ENCODE assay signal across 22 cellular contexts in the genomic region with DNA sequence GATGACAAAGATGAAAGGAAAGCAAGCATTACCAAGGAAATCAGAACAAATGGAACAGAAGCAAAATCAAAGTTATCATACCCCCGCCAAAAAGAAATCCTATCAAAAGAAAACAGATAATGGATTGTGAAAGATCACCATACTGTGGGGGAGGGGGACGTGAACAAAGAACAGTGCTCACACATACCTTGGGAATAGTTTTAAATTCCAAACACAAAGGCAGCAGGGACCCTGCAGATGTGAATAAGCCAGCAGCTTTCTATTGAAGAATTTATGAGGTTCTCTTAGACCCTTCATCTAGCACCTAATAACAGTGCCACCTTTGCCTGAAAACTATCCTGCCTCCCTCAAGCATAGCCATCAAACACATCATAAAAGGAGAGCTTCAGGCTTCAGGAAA.
DNase-seq lines count a peak whose midpoint lies in the region; ATAC-seq and TF ChIP-seq lines count a peak whose summit lies in the region.
"Had no signal": no experiment of that assay in that cellular context is flagged by ENCODE, and none has a peak within 500 bp of the region (broad histone marks: within the 10 kb centered on the region; RNA-seq: fewer than 3 reads in every experiment).

No MANE protein-coding gene starts in this region.

- ATAC-seq in GM21825 (IDR thresholded peaks at IDR 0.05; ENCODE audit: unreplicated experiment) (no peak), GM19463 (IDR thresholded peaks at IDR 0.05; ENCODE audit: unreplicated experiment) (no peak)
- ATAC-seq: heart left ventricle, lower lobe of right lung had no signal

- H3K23ac ChIP-seq in neuronal stem cell (ENCODE audit: low read depth, low read length, poor library complexity): no peak overlapping the region

- H3K4ac ChIP-seq in neuronal stem cell (ENCODE audit: low read length): no peak overlapping the region

- H3K14ac ChIP-seq in neuronal stem cell (ENCODE audit: low read length): no peak overlapping the region

- H3K27me3 Mint-ChIP-seq in brain: no peaks in the 10 kb centered on the region

- peak overlapping the region; percentile 13 for H3K4me2 ChIP-seq in neuronal stem cell (ENCODE audit: insufficient read depth, low read length, poor library complexity, severe bottlenecking)

- no peak overlapping the region for H4K8ac ChIP-seq in neuronal stem cell (ENCODE audit: low read depth, low read length)

- H3K9me3 ChIP-seq in neuronal stem cell (replicated peaks in 1 of 2; ENCODE audit: control insufficient read depth in 2 of 2, insufficient read depth in 1 of 2, low read depth in 1 of 2, low read length in 2 of 2): peaks cover 0 to 49% of the 10 kb centered on the region in 2 donors
- H3K9me3 ChIP-seq: SJCRH30 had no signal

- H3K27ac Mint-ChIP-seq in brain: peak overlapping the region in 4 of 5 experiments; percentile 72 to 91 (median 85)
- H3K27ac Mint-ChIP-seq: activated CD4-positive, alpha-beta T cell treated with anti-CD3 and anti-CD28 coated beads, Interleukin-2, amount 10 ng/mL, durations not matched to agents 24 days and 14 days; activated T-helper 1 cell treated with anti-CD3 and anti-CD28 coated beads, Interleukin-12 subunit alpha, Interleukin-12 subunit beta, Interleukin-2, Interleukin-4 antibody, amounts not matched to agents 30 ng/mL and 10 ng/mL and 1 ng/mL, durations not matched to agents 14 hours and 24 hours and 36 hours had no signal

- H3K4me1 ChIP-seq in neuronal stem cell (ENCODE audit: control insufficient read depth in 2 of 2, insufficient read depth in 1 of 2, low read depth in 1 of 2, low read length in 2 of 2): peaks cover 14 to 28% of the 10 kb centered on the region in 2 donors
- H3K4me1 ChIP-seq: heart left ventricle, lower lobe of right lung had no signal

- no peak overlapping the region for H3K9ac ChIP-seq in neuronal stem cell (ENCODE audit: low read depth, low read length, poor library complexity)
- H3K9ac ChIP-seq: BLaER1 treated with 17β-estradiol and CSF1 and Interleukin-3, amounts not matched to agents 10 nM and 100 nM had no signal

- peak overlapping the region; percentile 26 for H2AFZ ChIP-seq in neuronal stem cell (ENCODE audit: low read length)

- H3K27me3 ChIP-seq in H7 (ENCODE audit: control insufficient read depth, insufficient read depth, low read length) (no peaks in the 10 kb centered on the region), neuronal stem cell (ENCODE audit: control insufficient read depth in 3 of 3, insufficient read depth in 3 of 3, low read depth in 1 of 3, low read length in 3 of 3) (no peaks in the 10 kb centered on the region)
- H3K27me3 ChIP-seq: BLaER1 treated with 17β-estradiol and CSF1 and Interleukin-3, amounts not matched to agents 10 nM and 100 nM; heart left ventricle; SJCRH30 had no signal

- H3K9me3 Mint-ChIP-seq in brain: peaks cover 21 to 42% (median 28%) of the 10 kb centered on the region in 5 experiments

- no peak overlapping the region for H4K91ac ChIP-seq in neuronal stem cell (ENCODE audit: low read depth, low read length, poor library complexity)

- peaks cover 49% of the 10 kb centered on the region for H3K4me1 Mint-ChIP-seq in brain

- H2BK120ac ChIP-seq in neuronal stem cell (ENCODE audit: low read depth, low read length): no peak overlapping the region

- no peak overlapping the region for H2BK15ac ChIP-seq in neuronal stem cell (ENCODE audit: low read length)

- H3K4me3 Mint-ChIP-seq in brain: peak overlapping the region in 4 of 5 experiments; percentile 0 to 60 (median 40)
- H3K4me3 Mint-ChIP-seq: activated CD4-positive, alpha-beta T cell treated with anti-CD3 and anti-CD28 coated beads, Interleukin-2, amount 10 ng/mL, durations not matched to agents 24 days and 14 days; activated T-helper 1 cell treated with anti-CD3 and anti-CD28 coated beads, Interleukin-12 subunit alpha, Interleukin-12 subunit beta, Interleukin-2, Interleukin-4 antibody, amounts not matched to agents 30 ng/mL and 10 ng/mL and 1 ng/mL, durations not matched to agents 14 hours and 24 hours and 36 hours had no signal

- no CpG with 5 or more reads among the region's 2 CpGs for WGBS in neuronal stem cell (ENCODE audit: extremely low coverage in 2 of 2, insufficient read length in 2 of 2, insufficient replicate concordance in 1 of 2), 2 donors

- H2AK5ac ChIP-seq in neuronal stem cell (ENCODE audit: low read depth, low read length): no peak overlapping the region

- H3K27ac ChIP-seq in neuronal stem cell (replicated peaks; ENCODE audit: low read length): peak overlapping the region; percentile 76
- H3K27ac ChIP-seq: BLaER1 treated with 17β-estradiol and CSF1 and Interleukin-3, amounts not matched to agents 10 nM and 100 nM; heart left ventricle; lower lobe of right lung; SJCRH30 had no signal

- peak; percentile 32 for DNase-seq in H7
- peak; percentile 46 for DNase-seq in iPS-NIHi7 (ENCODE audit: extremely low spot score)
- DNase-seq in neuronal stem cell (ENCODE audit: low spot score): no peak
- no peak for DNase-seq in hippocampal formation (lab: John Stamatoyannopoulos, UW)
- DNase-seq: activated CD4-positive, alpha-beta T cell treated with anti-CD3 and anti-CD28 coated beads, Interleukin-2, amount 10 ng/mL, durations not matched to agents 24 days and 14 days; activated naive CD4-positive, alpha-beta T cell treated with anti-CD3 and anti-CD28 coated beads, Interleukin-2, amount 50 U/mL, for 16 hours; COR-L47; dermis blood vessel endothelial cell; DMS79 treated with DMSO at 0.1 percent for 48 hours; HCEC 1CT; heart left ventricle; lower lobe of right lung; NCI-H1092 treated with DMSO at 0.1 percent for 48 hours; NCI-H1930; NCI-H526 treated with DMSO at 0.1 percent for 48 hours; SJCRH30; small intestine had no signal

- no peak overlapping the region for H3K18ac ChIP-seq in neuronal stem cell (ENCODE audit: low read length)

- TF ChIP-seq CTCF in brain (conservative IDR thresholded peaks at IDR 0.05): no peak

- H3K79me1 ChIP-seq in neuronal stem cell (ENCODE audit: low read depth, low read length): no peaks in the 10 kb centered on the region

- H3K36me3 ChIP-seq in H7 (replicated peaks; ENCODE audit: control insufficient read depth, insufficient read depth, low read length): no peaks in the 10 kb centered on the region
- H3K36me3 ChIP-seq in neuronal stem cell (replicated peaks in 1 of 2; ENCODE audit: control insufficient read depth in 2 of 2, insufficient read depth in 2 of 2, low read length in 2 of 2): no peaks in the 10 kb centered on the region
- H3K36me3 ChIP-seq: BLaER1 treated with 17β-estradiol and CSF1 and Interleukin-3, amounts not matched to agents 10 nM and 100 nM; heart left ventricle; lower lobe of right lung; SJCRH30 had no signal

- H3K36me3 Mint-ChIP-seq in brain: peaks cover 17% of the 10 kb centered on the region

- H3K4me3 ChIP-seq in H7 (ENCODE audit: insufficient read depth, low read depth, low read length) (no peak overlapping the region), neuronal stem cell (ENCODE audit: low read length in 2 of 2) (no peak overlapping the region)
- H3K4me3 ChIP-seq: BLaER1 treated with 17β-estradiol and CSF1 and Interleukin-3, amounts not matched to agents 10 nM and 100 nM; heart left ventricle; lower lobe of right lung; SJCRH30 had no signal

- H2BK5ac ChIP-seq in neuronal stem cell (ENCODE audit: low read length): no peak overlapping the region

- H2BK12ac ChIP-seq in neuronal stem cell (ENCODE audit: low read length): no peak overlapping the region

Comparison
In these comparisons a context has a peak if more than half of its experiments do, and no peak if none do; other contexts are left out.
1. DNase-seq: peak in H7 (single experiment) and iPS-NIHi7 (single experiment); none in neuronal stem cell (single experiment) and hippocampal formation (0 of 2).